ENCODE assay signal across 20 cellular contexts in the genomic region with DNA sequence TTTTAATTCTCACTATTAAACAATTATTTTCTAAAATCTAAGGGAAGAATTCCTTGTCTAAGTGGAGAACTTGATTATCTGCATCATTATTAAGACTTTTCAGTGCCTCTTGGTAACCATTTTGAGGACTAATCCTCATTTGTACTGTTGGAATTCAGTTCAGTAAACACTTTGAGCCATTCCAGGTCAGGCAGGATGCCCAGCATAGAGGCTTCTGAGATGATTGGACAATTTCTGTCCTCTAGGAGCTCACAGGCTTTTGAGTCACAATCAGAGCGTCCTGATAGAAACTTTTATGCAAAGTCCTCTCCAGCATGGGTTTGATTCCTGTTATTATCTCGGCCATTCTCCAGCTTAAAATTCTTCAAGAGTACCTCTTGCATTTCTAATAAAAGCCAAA.
DNase-seq lines count a peak whose midpoint lies in the region; ATAC-seq and TF ChIP-seq lines count a peak whose summit lies in the region.
"Had no signal": no experiment of that assay in that cellular context is flagged by ENCODE, and none has a peak within 500 bp of the region (broad histone marks: within the 10 kb centered on the region; RNA-seq: fewer than 3 reads in every experiment).

No MANE protein-coding gene starts in this region.

- in situ Hi-C loops in gastrocnemius medialis (cut with MboI; ENCODE audit: low sequenced_read_pairs in 4 of 4): no loop called here

- H3K27me3 ChIP-seq in left lung: no peaks in the 10 kb centered on the region
- no peaks in the 10 kb centered on the region for H3K27me3 ChIP-seq in gastrocnemius medialis
- H3K27me3 ChIP-seq: BE2C had no signal

- H3K9me3 ChIP-seq in left lung (no peaks in the 10 kb centered on the region), gastrocnemius medialis (no peaks in the 10 kb centered on the region)
- H3K9me3 ChIP-seq: BE2C, Caco-2 had no signal

- TF ChIP-seq POLR2A in gastrocnemius medialis (IDR thresholded peaks at IDR 0.05): no peak

- H3K4me1 ChIP-seq in left lung (no peaks in the 10 kb centered on the region), gastrocnemius medialis (no peaks in the 10 kb centered on the region)
- H3K4me1 ChIP-seq: BE2C had no signal

- peak; percentile 46 for ATAC-seq in Right ventricle myocardium inferior
- no peak for ATAC-seq in left cardiac atrium
- ATAC-seq in left lung: peak; percentile 40
- peak in 1 of 2 donors; percentile 50 for ATAC-seq in gastrocnemius medialis
- ATAC-seq in HG02970 (IDR thresholded peaks at IDR 0.05; ENCODE audit: low FRiP score, unreplicated experiment): no peak
- no peak for ATAC-seq in GM21515 (IDR thresholded peaks at IDR 0.05; ENCODE audit: unreplicated experiment)

- H3K36me3 ChIP-seq in left lung: no peaks in the 10 kb centered on the region
- H3K36me3 ChIP-seq in gastrocnemius medialis: no peaks in the 10 kb centered on the region
- H3K36me3 ChIP-seq: BE2C had no signal

- no peak for TF ChIP-seq CTCF in left lung (IDR thresholded peaks at IDR 0.05)
- no peak for TF ChIP-seq CTCF in gastrocnemius medialis (IDR thresholded peaks at IDR 0.05 in 4 of 5, conservative IDR thresholded peaks at IDR 0.05 in 1 of 5)

- H3K4me3 ChIP-seq in left lung: no peak overlapping the region
- no peak overlapping the region for H3K4me3 ChIP-seq in gastrocnemius medialis
- H3K4me3 ChIP-seq: GM23248 had no signal

- H3K27ac ChIP-seq in left lung (no peak overlapping the region), gastrocnemius medialis (no peak overlapping the region)
- H3K27ac ChIP-seq: 22Rv1, GM23248 had no signal

- no peak for DNase-seq in Right ventricle myocardium inferior (ENCODE audit: missing footprints)
- DNase-seq in left cardiac atrium: no peak
- peak; percentile 47 for DNase-seq in astrocyte of the hippocampus (ENCODE audit: low read depth, low spot score)
- no peak for DNase-seq in left lung
- DNase-seq in gastrocnemius medialis: peak; percentile 7 to 23
- no peak for DNase-seq in activated naive CD4-positive, alpha-beta T cell treated with Interleukin-2 at 50 U/mL for 16 hours
- DNase-seq: BE2C; Caco-2; CD4-positive, alpha-beta T cell; GDM1; GM23248; HCEC 1CT; KBM-7; MV-4-11; NCI-H187; NCI-H2107; NCI-H510A treated with DMSO at 0.1 percent for 48 hours had no signal

- intact Hi-C loops in Right ventricle myocardium inferior (cut with DNase I): no loop called here
- intact Hi-C loops in left cardiac atrium (cut with DNase I): no loop called here
- intact Hi-C loops in left lung (cut with DNase I): no loop called here
- intact Hi-C loops in gastrocnemius medialis (cut with DNase I; ENCODE audit: low total_unique reads): no loop called here

Comparison
In these comparisons a context has a peak if more than half of its experiments do, and no peak if none do; other contexts are left out.
1. ATAC-seq: peak in Right ventricle myocardium inferior (single experiment) and left lung (single experiment); none in left cardiac atrium (0 of 2), HG02970 (single experiment) and GM21515 (single experiment).
2. DNase-seq: peak in astrocyte of the hippocampus (single experiment) and gastrocnemius medialis (2 of 2); none in Right ventricle myocardium inferior (single experiment), left cardiac atrium (single experiment), left lung (0 of 2) and activated naive CD4-positive, alpha-beta T cell treated with Interleukin-2 at 50 U/mL for 16 hours (single experiment).